Comparison of ENCODE assay signal across 10 cellular contexts in genomic region chr4:110610940-110611785, GRCh38. TPM values are rescaled to one million over a fixed set of nuclear protein-coding genes. Genes with fewer than 3 reads are reported as not detected.
DNase-seq lines count a peak whose midpoint lies in the region; ATAC-seq and TF ChIP-seq lines count a peak whose summit lies in the region.
"Had no signal": no experiment of that assay in that cellular context is flagged by ENCODE, and none has a peak within 500 bp of the region (broad histone marks: within the 10 kb centered on the region; RNA-seq: fewer than 3 reads in every experiment).

No MANE protein-coding gene starts in this region.

- H3K9me3 ChIP-seq in duodenal mucosa (ENCODE audit: control insufficient read depth in 1 of 2, low read length in 2 of 2): no peaks in the 10 kb centered on the region
- H3K9me3 ChIP-seq in suprapubic skin: no peaks in the 10 kb centered on the region

- CTCF ChIA-PET in activated CD8-positive, alpha-beta T cell treated with anti-CD3 and anti-CD28 coated beads for 36 hours (lab: Charles Lee): interaction anchor here (0.9 kb wide), 1 partner anchor 10 kb away, joined by 4 read pairs; no protein-coding TSS in a partner anchor
- CTCF ChIA-PET in activated CD8-positive, alpha-beta T cell treated with anti-CD3 and anti-CD28 coated beads, Interleukin-2, amount 10 ng/mL, durations not matched to agents 7 days and 5 days (lab: Charles Lee): no interaction called here

- peak overlapping the region; percentile 6 to 36 for H3K4me3 ChIP-seq in duodenal mucosa (ENCODE audit: low read depth in 1 of 2, low read length in 2 of 2)
- H3K4me3 ChIP-seq in suprapubic skin: peak overlapping the region; percentile 40

- no peak for TF ChIP-seq POLR2A in suprapubic skin (IDR thresholded peaks at IDR 0.05)

- peaks cover 2% of the 10 kb centered on the region for H3K36me3 Mint-ChIP-seq in activated CD8-positive, alpha-beta T cell treated with anti-CD3 and anti-CD28 coated beads for 36 hours (ENCODE audit: low read depth)
- H3K36me3 Mint-ChIP-seq in activated CD8-positive, alpha-beta T cell treated with anti-CD3 and anti-CD28 coated beads, Interleukin-2, amount 10 ng/mL, durations not matched to agents 7 days and 5 days (ENCODE audit: low read depth): peaks cover 4% of the 10 kb centered on the region
- H3K36me3 Mint-ChIP-seq: activated naive CD4-positive, alpha-beta T cell treated with anti-CD3 and anti-CD28 coated beads, Interleukin-2, amount 10 ng/mL, durations not matched to agents 7 days and 5 days had no signal

- TF ChIP-seq EP300 in suprapubic skin (IDR thresholded peaks at IDR 0.05): no peak

- H3K27me3 Mint-ChIP-seq in activated CD8-positive, alpha-beta T cell treated with anti-CD3 and anti-CD28 coated beads for 36 hours: peaks cover 68% of the 10 kb centered on the region
- H3K27me3 Mint-ChIP-seq in activated CD8-positive, alpha-beta T cell treated with anti-CD3 and anti-CD28 coated beads, Interleukin-2, amount 10 ng/mL, durations not matched to agents 7 days and 5 days (ENCODE audit: low read depth): peaks cover 68% of the 10 kb centered on the region

- WGBS in suprapubic skin: 13% methylated on average over 50 of the region's 50 CpGs

- ATAC-seq in activated CD8-positive, alpha-beta T cell treated with anti-CD3 and anti-CD28 coated beads for 36 hours: peak; percentile 42
- ATAC-seq in activated CD8-positive, alpha-beta T cell treated with anti-CD3 and anti-CD28 coated beads, Interleukin-2, amount 10 ng/mL, durations not matched to agents 7 days and 5 days: no peak
- peak; percentile 63 for ATAC-seq in HG02973 (IDR thresholded peaks at IDR 0.05; ENCODE audit: unreplicated experiment)

- H3K4me1 ChIP-seq in duodenal mucosa (ENCODE audit: control insufficient read depth in 1 of 2, insufficient read depth in 2 of 2, low read length in 2 of 2): peaks cover 5 to 7% of the 10 kb centered on the region in 2 donors
- H3K4me1 ChIP-seq in suprapubic skin: peaks cover 22% of the 10 kb centered on the region

- H3K27ac ChIP-seq in duodenal mucosa (ENCODE audit: low read depth, low read length): no peak overlapping the region
- no peak overlapping the region for H3K27ac ChIP-seq in suprapubic skin

- POLR2A ChIA-PET in activated CD8-positive, alpha-beta T cell treated with anti-CD3 and anti-CD28 coated beads for 36 hours (lab: Charles Lee): no interaction called here
- POLR2A ChIA-PET in activated CD8-positive, alpha-beta T cell treated with anti-CD3 and anti-CD28 coated beads, Interleukin-2, amount 10 ng/mL, durations not matched to agents 7 days and 5 days (lab: Charles Lee): interaction anchor here (1.4 kb wide), 1 partner anchor 10 kb away, joined by 5 read pairs; no protein-coding TSS in a partner anchor

- H3K9me3 Mint-ChIP-seq in activated CD8-positive, alpha-beta T cell treated with anti-CD3 and anti-CD28 coated beads for 36 hours: no peaks in the 10 kb centered on the region
- no peaks in the 10 kb centered on the region for H3K9me3 Mint-ChIP-seq in activated CD8-positive, alpha-beta T cell treated with anti-CD3 and anti-CD28 coated beads, Interleukin-2, amount 10 ng/mL, durations not matched to agents 7 days and 5 days (ENCODE audit: insufficient read depth)
- H3K9me3 Mint-ChIP-seq: activated naive CD4-positive, alpha-beta T cell treated with anti-CD3 and anti-CD28 coated beads, Interleukin-2, amount 10 ng/mL, durations not matched to agents 7 days and 5 days had no signal

- no peak overlapping the region for H3K4me3 Mint-ChIP-seq in activated CD8-positive, alpha-beta T cell treated with anti-CD3 and anti-CD28 coated beads for 36 hours
- no peak overlapping the region for H3K4me3 Mint-ChIP-seq in activated CD8-positive, alpha-beta T cell treated with anti-CD3 and anti-CD28 coated beads, Interleukin-2, amount 10 ng/mL, durations not matched to agents 7 days and 5 days
- H3K4me3 Mint-ChIP-seq: activated naive CD4-positive, alpha-beta T cell treated with anti-CD3 and anti-CD28 coated beads, Interleukin-2, amount 10 ng/mL, durations not matched to agents 7 days and 5 days had no signal

- no peak for DNase-seq in activated CD8-positive, alpha-beta T cell treated with anti-CD3 and anti-CD28 coated beads for 36 hours
- DNase-seq in activated CD8-positive, alpha-beta T cell treated with anti-CD3 and anti-CD28 coated beads, Interleukin-2, amount 10 ng/mL, durations not matched to agents 7 days and 5 days: no peak
- DNase-seq in suprapubic skin (ENCODE audit: low spot score in 2 of 2) (no peak), NCI-H2171 (lab: John Stamatoyannopoulos, UW) (no peak), activated gamma-delta T cell treated with Interleukin-2 at 50 U/mL for 16 hours (no peak), KBM-7 (no peak)
- DNase-seq: activated naive CD4-positive, alpha-beta T cell treated with anti-CD3 and anti-CD28 coated beads, Interleukin-2, amount 10 ng/mL, durations not matched to agents 7 days and 5 days; stimulated activated CD4-positive, alpha-beta T cell treated with anti-CD3 and anti-CD28 coated beads, Interleukin-4, amount 100 ng/mL, for 24 hours had no signal

- H3K27me3 ChIP-seq in duodenal mucosa (ENCODE audit: control insufficient read depth in 1 of 2, insufficient read depth in 2 of 2, low read length in 2 of 2) (peaks cover 65 to 82% of the 10 kb centered on the region in 2 donors), suprapubic skin (peaks cover 90% of the 10 kb centered on the region)

- no peak overlapping the region for H3K9ac ChIP-seq in duodenal mucosa (ENCODE audit: low read depth in 1 of 2, low read length in 2 of 2)

- no peak for TF ChIP-seq CTCF in activated CD8-positive, alpha-beta T cell treated with anti-CD3 and anti-CD28 coated beads for 36 hours (IDR thresholded peaks at IDR 0.05)
- no peak for TF ChIP-seq CTCF in suprapubic skin (IDR thresholded peaks at IDR 0.05)

- H3K36me3 ChIP-seq in duodenal mucosa (ENCODE audit: control insufficient read depth in 1 of 2, insufficient read depth in 2 of 2, low read length in 2 of 2) (no peaks in the 10 kb centered on the region), suprapubic skin (no peaks in the 10 kb centered on the region)

- peaks cover 6% of the 10 kb centered on the region for H3K4me1 Mint-ChIP-seq in activated CD8-positive, alpha-beta T cell treated with anti-CD3 and anti-CD28 coated beads for 36 hours (ENCODE audit: low read depth)
- no peaks in the 10 kb centered on the region for H3K4me1 Mint-ChIP-seq in activated CD8-positive, alpha-beta T cell treated with anti-CD3 and anti-CD28 coated beads, Interleukin-2, amount 10 ng/mL, durations not matched to agents 7 days and 5 days (ENCODE audit: low read depth)
- H3K4me1 Mint-ChIP-seq: activated naive CD4-positive, alpha-beta T cell treated with anti-CD3 and anti-CD28 coated beads, Interleukin-2, amount 10 ng/mL, durations not matched to agents 7 days and 5 days had no signal

- in situ Hi-C loops in KBM-7 (cut with MboI; ENCODE audit: low pct_unique_long_range_greater_than_20kb, low sequenced_read_pairs): no loop called here

- H3K27ac Mint-ChIP-seq in activated CD8-positive, alpha-beta T cell treated with anti-CD3 and anti-CD28 coated beads for 36 hours: no peak overlapping the region
- no peak overlapping the region for H3K27ac Mint-ChIP-seq in activated CD8-positive, alpha-beta T cell treated with anti-CD3 and anti-CD28 coated beads, Interleukin-2, amount 10 ng/mL, durations not matched to agents 7 days and 5 days
- H3K27ac Mint-ChIP-seq: activated naive CD4-positive, alpha-beta T cell treated with anti-CD3 and anti-CD28 coated beads, Interleukin-2, amount 10 ng/mL, durations not matched to agents 7 days and 5 days had no signal

- intact Hi-C loops in activated CD8-positive, alpha-beta T cell treated with anti-CD3 and anti-CD28 coated beads for 36 hours (cut with micrococcal nuclease): no loop called here

RNA-seq across cellular contexts. Expression of gene PITX2, which starts 11.7 kb away (rescaled TPM):
- total RNA-seq in activated CD8-positive, alpha-beta T cell treated with anti-CD3 and anti-CD28 coated beads for 36 hours: not detected
- not detected for total RNA-seq in activated CD8-positive, alpha-beta T cell treated with anti-CD3 and anti-CD28 coated beads, Interleukin-2, amount 10 ng/mL, durations not matched to agents 7 days and 5 days
- 1 to 10 TPM in 3 of 4 donors, under 1 TPM in 1; 0.48 to 8.3 (median 4.1) TPM for total RNA-seq in suprapubic skin
